In the genomic region with DNA sequence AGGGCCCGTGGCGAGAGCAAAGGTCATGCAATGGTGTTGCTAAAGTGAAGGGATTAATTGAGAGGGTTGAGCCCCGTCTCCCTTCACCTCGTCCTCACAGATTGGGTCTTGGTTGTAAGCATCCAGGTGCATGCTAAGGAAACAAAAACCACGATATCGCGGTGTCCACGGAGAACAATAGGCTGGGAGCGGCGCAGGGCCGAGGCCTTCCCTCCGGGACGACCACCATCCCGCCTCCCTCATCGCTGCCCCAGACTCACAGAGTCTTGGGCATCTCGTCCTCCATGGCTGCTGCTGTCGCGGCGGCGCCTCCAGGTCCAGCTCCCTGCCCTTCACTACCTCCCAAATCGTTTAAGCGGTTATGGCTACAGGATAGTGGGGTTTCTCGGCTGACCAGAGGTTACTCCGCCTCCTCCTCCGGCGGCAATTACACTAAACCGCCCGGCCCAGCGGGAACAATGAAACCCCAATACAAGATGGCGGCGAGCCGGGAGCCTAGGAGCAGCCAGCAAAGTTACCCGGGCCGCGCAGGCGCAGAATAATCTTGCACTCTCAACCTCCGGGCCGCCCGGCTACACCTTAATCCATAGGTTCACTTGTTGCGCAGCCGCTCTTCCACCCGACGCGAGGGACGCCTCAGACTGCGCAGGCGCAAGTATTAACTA, we compare ENCODE assay signal across 8 cellular contexts. TPM values are rescaled to one million over a fixed set of nuclear protein-coding genes. Genes with fewer than 3 reads are reported as not detected.
DNase-seq lines count a peak whose midpoint lies in the region; ATAC-seq and TF ChIP-seq lines count a peak whose summit lies in the region.

A gene with protein sequence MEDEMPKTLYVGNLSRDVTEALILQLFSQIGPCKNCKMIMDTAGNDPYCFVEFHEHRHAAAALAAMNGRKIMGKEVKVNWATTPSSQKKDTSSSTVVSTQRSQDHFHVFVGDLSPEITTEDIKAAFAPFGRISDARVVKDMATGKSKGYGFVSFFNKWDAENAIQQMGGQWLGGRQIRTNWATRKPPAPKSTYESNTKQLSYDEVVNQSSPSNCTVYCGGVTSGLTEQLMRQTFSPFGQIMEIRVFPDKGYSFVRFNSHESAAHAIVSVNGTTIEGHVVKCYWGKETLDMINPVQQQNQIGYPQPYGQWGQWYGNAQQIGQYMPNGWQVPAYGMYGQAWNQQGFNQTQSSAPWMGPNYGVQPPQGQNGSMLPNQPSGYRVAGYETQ (minus strand): TSS at position 484 of the 665 bp plus-strand sequence. CDS start 198 bp downstream, at position 286.

- H3K4me3 ChIP-seq in right cardiac atrium (ENCODE audit: low read length) (peak within 1 kb of the TSS; percentile 89), vagina (peak within 1 kb of the TSS; percentile 83 to 94)

- no peaks in the 10 kb centered on the region for H3K27me3 ChIP-seq in right cardiac atrium (ENCODE audit: control insufficient read depth, insufficient read depth)
- no peaks in the 10 kb centered on the region for H3K27me3 ChIP-seq in vagina

- TF ChIP-seq CTCF in vagina (IDR thresholded peaks at IDR 0.05), result no peak

- peak in 1 of 2 donors; percentile 73 for TF ChIP-seq POLR2A in vagina (IDR thresholded peaks at IDR 0.05)

- peaks cover 9% of the 10 kb centered on the region for H3K4me1 ChIP-seq in right cardiac atrium (ENCODE audit: control insufficient read depth, insufficient read depth, low read length)
- peaks cover 40% of the 10 kb centered on the region for H3K4me1 ChIP-seq in vagina

- intact Hi-C loops in right cardiac atrium (cut with DNase I), result no loop called here
- intact Hi-C loops in vagina (cut with DNase I), result loop anchor here (2.0 to 5.0 kb wide), 2 partner anchors 54 to 57 kb away; partner anchors contain the start of genes C2orf42 and FAM136A

- H3K9me3 ChIP-seq in right cardiac atrium (ENCODE audit: control insufficient read depth, low read length) (no peaks in the 10 kb centered on the region), vagina (no peaks in the 10 kb centered on the region)

- H3K27ac ChIP-seq in angular gyrus (ENCODE audit: low read depth, low read length) (peak within 1 kb of the TSS; percentile 99), right cardiac atrium (ENCODE audit: low read length) (peak within 1 kb of the TSS; percentile 98), vagina (peak within 1 kb of the TSS; percentile 97)

- no peaks in the 10 kb centered on the region for H3K36me3 ChIP-seq in vagina

- ATAC-seq in GM18498 (IDR thresholded peaks at IDR 0.05; ENCODE audit: unreplicated experiment), result peak; percentile 95
- peak; percentile 95 for ATAC-seq in HG02938 (IDR thresholded peaks at IDR 0.05; ENCODE audit: unreplicated experiment)
- peak; percentile 98 for ATAC-seq in right cardiac atrium

- WGBS in right cardiac atrium, result under 1% methylated on average over 47 of the region's 47 CpGs

- DNase-seq in NCI-H187 (lab: John Stamatoyannopoulos, UW) (peak; percentile 99 to 100), T-helper 2 cell (peak; percentile 96 to 99 (median 97)), right cardiac atrium (peak; percentile 98 to 99 (median 99)), putamen (ENCODE audit: low spot score) (peak; percentile 95), vagina (ENCODE audit: extremely low spot score in 2 of 2) (peak in 1 of 2 donors; percentile 98)

RNA-seq across cellular contexts. Expression of the gene that starts here (rescaled TPM):
- total RNA-seq in right cardiac atrium (10 to 100 TPM; 47.5 to 62.9 (median 56.6) TPM), vagina (79.8 TPM)
- 41.1 TPM for polyA plus RNA-seq in right cardiac atrium
